Comparison of ENCODE assay signal across 16 cellular contexts in genomic region chr5:21806943-21807342, GRCh38.
A peak's percentile ranks its signal among the peaks of the same experiment; 100 is the strongest.
DNase-seq lines count a peak whose midpoint lies in the region; ATAC-seq, FAIRE-seq and TF ChIP-seq lines count a peak whose summit lies in the region.
"Had no signal": no experiment of that assay in that cellular context is flagged by ENCODE, and none has a peak within 500 bp of the region (broad histone marks: within the 10 kb centered on the region; RNA-seq: fewer than 3 reads in every experiment).

No MANE protein-coding gene starts in this region.

- H3K4me2 ChIP-seq in GM23248 (ENCODE audit: unreplicated experiment): peak overlapping the region; percentile 18
- no peak overlapping the region for H3K4me2 ChIP-seq in HepG2 (ENCODE audit: low read depth, low read length)

- TF ChIP-seq POLR2A in HepG2 (IDR thresholded peaks at IDR 0.05; ENCODE audit: insufficient read depth in 1 of 2, low read depth in 2 of 2, low read length in 2 of 2): no peak

- BruUV-seq in A673 (replicated peaks; lab: Mats Ljungman, UMichigan) (no TSS peak), HepG2 (replicated peaks; lab: Mats Ljungman, UMichigan) (no TSS peak)

- H3K79me2 ChIP-seq in GM23248 (ENCODE audit: insufficient read depth): no peaks in the 10 kb centered on the region
- no peaks in the 10 kb centered on the region for H3K79me2 ChIP-seq in HepG2 (ENCODE audit: insufficient read depth, low read length)

- WGBS in GM23248 (ENCODE audit: low coverage in 1 of 2, low lambda C conversion rate in 2 of 2, missing lambda C conversion rate in 2 of 2), 2 experiments: 0% methylated on average over 1 of the region's 1 CpG
- WGBS in HepG2 (ENCODE audit: low lambda C conversion rate): 0% methylated on average over 1 of the region's 1 CpG

- CTCF ChIA-PET in A673 (lab: Charles Lee): no interaction called here
- CTCF ChIA-PET in HepG2 (lab: Yijun Ruan, JAX; ENCODE audit: low intra/inter-chr PET ratio, low total read pairs): no interaction called here

- FAIRE-seq in HepG2 (lab: Jason Lieb, UNC): no peak

- H4K20me1 ChIP-seq in GM23248 (ENCODE audit: insufficient read depth) (no peaks in the 10 kb centered on the region), HepG2 (ENCODE audit: insufficient read depth, low read length) (no peaks in the 10 kb centered on the region)

- peak; percentile 74 for DNase-seq in A673 (ENCODE audit: low spot score)
- peak; percentile 87 for DNase-seq in GM23248
- DNase-seq in RKO (ENCODE audit: low spot score): peak; percentile 59
- DNase-seq in fibroblast of peridontal ligament (ENCODE audit: extremely low read depth): peak; percentile 41
- DNase-seq in HepG2 (ENCODE audit: low spot score): no peak
- no peak for DNase-seq in T-helper 2 cell
- no peak for DNase-seq in HuH-7 (ENCODE audit: low spot score)
- DNase-seq: BE2C, dermis blood vessel endothelial cell, heart right ventricle, left ventricle myocardium superior, NCI-H82, spleen, T-helper 1 cell had no signal

- intact Hi-C loops in A673 (cut with micrococcal nuclease; ENCODE audit: unreplicated experiment) (no loop called here), HepG2 (cut with micrococcal nuclease; ENCODE audit: unreplicated experiment) (loop anchor here (10.0 kb wide), 1 partner anchor 832 kb away; no protein-coding TSS in a partner anchor)

- no peak for TF ChIP-seq RAD21 in HepG2 (CRISPR knock-in tag; IDR thresholded peaks at IDR 0.05)

- no peak overlapping the region; the same call in 1 of the 2 replicates for H2AFZ ChIP-seq in GM23248
- H2AFZ ChIP-seq in HepG2 (ENCODE audit: low read length): no peak overlapping the region

- no peaks in the 10 kb centered on the region for H3K27me3 ChIP-seq in A673 (replicated peaks; ENCODE audit: insufficient read depth, low read depth, low read length, poor library complexity)
- H3K27me3 ChIP-seq in GM23248 (replicated peaks; ENCODE audit: insufficient read depth): no peaks in the 10 kb centered on the region; the same call in 1 of the 2 replicates
- H3K27me3 ChIP-seq in HepG2 (ENCODE audit: control insufficient read depth in 1 of 2, insufficient read depth in 2 of 2, low read length in 2 of 2): no peaks in the 10 kb centered on the region
- H3K27me3 ChIP-seq: BE2C, heart right ventricle, spleen, vagina had no signal

- TF ChIP-seq CTCF in A673 (conservative IDR thresholded peaks at IDR 0.05; ENCODE audit: low read depth, low read length): no peak
- no peak for TF ChIP-seq CTCF in HepG2 (CRISPR knock-in tag; IDR thresholded peaks at IDR 0.05)

- no peak overlapping the region for H3K27ac ChIP-seq in A673 (ENCODE audit: low read depth, low read length, poor library complexity, severe bottlenecking)
- peak overlapping the region; percentile 45 for H3K27ac ChIP-seq in GM23248
- no peak overlapping the region for H3K27ac ChIP-seq in HepG2 (ENCODE audit: extremely low read length, insufficient read depth, low read length)
- H3K27ac ChIP-seq: heart right ventricle, spleen, vagina had no signal

- no peaks in the 10 kb centered on the region for H3K9me2 ChIP-seq in GM23248 (ENCODE audit: insufficient read depth)

- in situ Hi-C loops in GM23248 (cut with MboI) (no loop called here), HepG2 (cut with HindIII; ENCODE audit: extremely low pct_ligation_motif_present, low pct_unique_long_range_greater_than_20kb) (no loop called here)

- ATAC-seq in GM19023 (IDR thresholded peaks at IDR 0.05; ENCODE audit: unreplicated experiment) (no peak), HepG2 (no peak)
- ATAC-seq: heart right ventricle, left ventricle myocardium superior had no signal

- peaks cover 36% of the 10 kb centered on the region for H3K4me1 ChIP-seq in A673 (ENCODE audit: insufficient read depth, low read length, poor library complexity, severe bottlenecking)
- H3K4me1 ChIP-seq in GM23248 (ENCODE audit: insufficient read depth): peaks cover 16% of the 10 kb centered on the region
- H3K4me1 ChIP-seq in HepG2 (ENCODE audit: insufficient read depth, low read length): no peaks in the 10 kb centered on the region
- H3K4me1 ChIP-seq: BE2C, spleen, vagina had no signal

- no peaks in the 10 kb centered on the region for H3K9me3 ChIP-seq in A673 (ENCODE audit: low read depth, low read length, poor library complexity, severe bottlenecking)
- no peaks in the 10 kb centered on the region for H3K9me3 ChIP-seq in GM23248 (ENCODE audit: low read depth)
- H3K9me3 ChIP-seq in HepG2 (ENCODE audit: low read length): no peaks in the 10 kb centered on the region
- H3K9me3 ChIP-seq: BE2C, heart right ventricle, spleen, vagina had no signal

- TF ChIP-seq EP300 in HepG2 (IDR thresholded peaks at IDR 0.05; ENCODE audit: low read depth in 2 of 2, low read length in 2 of 2): no peak
- TF ChIP-seq EP300 in HepG2 (CRISPR knock-in tag; IDR thresholded peaks at IDR 0.05; ENCODE audit: borderline replicate concordance): no peak

- H3K4me3 ChIP-seq in A673 (ENCODE audit: low read depth, low read length, poor library complexity, severe bottlenecking): no peak overlapping the region
- no peak overlapping the region for H3K4me3 ChIP-seq in GM23248
- H3K4me3 ChIP-seq in HepG2 (replicated peaks in 1 of 3; ENCODE audit: insufficient read depth in 1 of 3, low read depth in 2 of 3, low read length in 3 of 3): no peak overlapping the region
- H3K4me3 ChIP-seq: heart right ventricle, spleen, vagina had no signal

- H3K9ac ChIP-seq in GM23248 (no peak overlapping the region), HepG2 (ENCODE audit: insufficient read depth, low read depth, low read length) (no peak overlapping the region)

- H3K36me3 ChIP-seq in A673 (ENCODE audit: insufficient read depth, low read length, poor library complexity, severe bottlenecking) (no peaks in the 10 kb centered on the region), GM23248 (ENCODE audit: low read depth) (no peaks in the 10 kb centered on the region), HepG2 (replicated peaks in 1 of 2; ENCODE audit: control insufficient read depth in 1 of 2, insufficient read depth in 2 of 2, low read length in 2 of 2) (no peaks in the 10 kb centered on the region)
- H3K36me3 ChIP-seq: BE2C, heart right ventricle, spleen, vagina had no signal

- POLR2A ChIA-PET in A673 (lab: Charles Lee; ENCODE audit: low non-redundant PET) (no interaction called here), HepG2 (lab: Yijun Ruan, JAX) (no interaction called here)

- peaks cover 21% of the 10 kb centered on the region; the same call in 1 of the 2 replicates for H3F3A ChIP-seq in GM23248 (ENCODE audit: insufficient read depth)

TF ChIP-seq in HepG2, 621 proteins besides CTCF, POLR2A, EP300 and RAD21 (continues in another document):
- TF ChIP-seq HOXA7 (CRISPR knock-in tag; IDR thresholded peaks at IDR 0.05): no peak
- no peak for TF ChIP-seq NKX3-1 (CRISPR knock-in tag; IDR thresholded peaks at IDR 0.05)
- TF ChIP-seq HOXA3 (CRISPR knock-in tag; IDR thresholded peaks at IDR 0.05): no peak
- no peak for TF ChIP-seq ZBTB38 (CRISPR knock-in tag; IDR thresholded peaks at IDR 0.05)
- no peak for TF ChIP-seq NFE2L1 (CRISPR knock-in tag; IDR thresholded peaks at IDR 0.05; ENCODE audit: borderline replicate concordance)
- no peak for TF ChIP-seq SALL2 (CRISPR knock-in tag; IDR thresholded peaks at IDR 0.05)
- TF ChIP-seq ZMYM4 (CRISPR knock-in tag; IDR thresholded peaks at IDR 0.05): no peak
- TF ChIP-seq USF2 (IDR thresholded peaks at IDR 0.05; ENCODE audit: low read depth, low read length): no peak
- no peak for TF ChIP-seq USF2 (CRISPR knock-in tag; IDR thresholded peaks at IDR 0.05; ENCODE audit: borderline replicate concordance)
- TF ChIP-seq ZNF414 (CRISPR knock-in tag; IDR thresholded peaks at IDR 0.05): no peak
- TF ChIP-seq SNAPC2 (CRISPR knock-in tag; IDR thresholded peaks at IDR 0.05): no peak
- TF ChIP-seq PATZ1 (CRISPR knock-in tag; IDR thresholded peaks at IDR 0.05): no peak

Comparison
In these comparisons a context has a peak if more than half of its experiments do, and no peak if none do; other contexts are left out.
1. DNase-seq: peak in A673 (single experiment), GM23248 (single experiment), RKO (single experiment) and fibroblast of peridontal ligament (single experiment); none in HepG2 (single experiment), T-helper 2 cell (0 of 5) and HuH-7 (single experiment).